ENCODE assay signal across 10 cellular contexts in the genomic region with DNA sequence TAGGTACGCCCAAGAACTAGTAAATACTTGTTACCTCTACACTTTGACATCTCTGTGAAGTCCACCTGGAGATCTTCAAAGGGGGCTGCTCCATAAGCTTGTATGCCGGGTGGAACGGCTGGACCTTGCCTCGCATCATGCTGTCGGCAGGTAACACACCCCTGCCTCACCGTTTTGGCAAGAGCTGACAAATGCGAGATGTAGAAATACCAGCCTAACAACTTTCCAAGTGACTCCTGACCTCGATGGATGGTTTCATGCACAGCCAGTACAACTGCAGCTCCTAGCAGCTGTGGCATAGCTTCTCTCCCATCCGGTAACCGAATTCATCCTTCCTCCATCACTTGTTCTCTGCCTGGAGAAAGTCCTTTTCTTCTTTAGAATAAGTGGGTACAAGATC. TPM values are rescaled to one million over a fixed set of nuclear protein-coding genes. Genes with fewer than 3 reads are reported as not detected.
DNase-seq lines count a peak whose midpoint lies in the region; ATAC-seq and TF ChIP-seq lines count a peak whose summit lies in the region.
"Not testable (repeated sequence)": the region's sequence is repeated elsewhere in the genome, so short reads cannot be mapped to it uniquely, and the experiment has no call there.
"Had no signal": no experiment of that assay in that cellular context is flagged by ENCODE, and none has a peak within 500 bp of the region (broad histone marks: within the 10 kb centered on the region; RNA-seq: fewer than 3 reads in every experiment).

No MANE protein-coding gene starts in this region.

- H3K36me3 ChIP-seq in PC-3 (ENCODE audit: low read depth, low read length); mammary epithelial cell (ENCODE audit: insufficient read depth, low read length); lung (ENCODE audit: control insufficient read depth in 2 of 2, insufficient read depth in 2 of 2, low read length in 2 of 2); trophoblast cell (ENCODE audit: control insufficient read depth in 1 of 2, insufficient read depth in 2 of 2, low read length in 2 of 2); upper lobe of right lung: not testable (repeated sequence)

- H3K4me3 Mint-ChIP-seq in Calu3 (ENCODE audit: low read depth, unreplicated experiment): not testable (repeated sequence)

- not testable (repeated sequence) for H3K36me3 Mint-ChIP-seq in Calu3 (ENCODE audit: insufficient read depth, unreplicated experiment)

- not testable (repeated sequence) for H2AK5ac ChIP-seq in trophoblast cell (ENCODE audit: low read length)

- not testable (repeated sequence) for H3K9ac ChIP-seq in PC-3 (ENCODE audit: low read length); mammary epithelial cell (ENCODE audit: insufficient read depth, low read length); trophoblast cell (ENCODE audit: low read length)

- not testable (repeated sequence) for H3F3A ChIP-seq in PC-3 (ENCODE audit: low read length, unreplicated experiment)

- CTCF ChIA-PET in Calu3 (lab: Charles Lee): interaction anchor here (0.6 kb wide), 1 partner anchor 13 kb away, joined by 6 read pairs; no protein-coding TSS in a partner anchor
- CTCF ChIA-PET in PC-3 (lab: Charles Lee); mammary epithelial cell (lab: Charles Lee; ENCODE audit: low non-redundant PET): not testable (repeated sequence)

- H2BK120ac ChIP-seq in trophoblast cell (ENCODE audit: insufficient read depth, low read length, poor library complexity): not testable (repeated sequence)

- not testable (repeated sequence) for H3K23ac ChIP-seq in trophoblast cell (ENCODE audit: low read length)

- dilution Hi-C loops in mammary epithelial cell (cut with HindIII; ENCODE audit: low sequenced_read_pairs): not testable (repeated sequence)

- H4K12ac ChIP-seq in trophoblast cell (ENCODE audit: low read depth, low read length): not testable (repeated sequence)

- not testable (repeated sequence) for H3K27me3 Mint-ChIP-seq in Calu3 (ENCODE audit: unreplicated experiment)

- TF ChIP-seq CTCF in Calu3 (IDR thresholded peaks at IDR 0.05; ENCODE audit: unreplicated experiment); PC-3 (conservative IDR thresholded peaks at IDR 0.05; ENCODE audit: low read depth, low read length); mammary epithelial cell (conservative IDR thresholded peaks at IDR 0.05 in 1 of 2, IDR thresholded peaks at IDR 0.05 in 1 of 2; ENCODE audit: extremely low read depth in 1 of 2, insufficient read depth in 1 of 2, low read depth in 1 of 2, low read length in 2 of 2); foreskin keratinocyte (conservative IDR thresholded peaks at IDR 0.05); lung (IDR thresholded peaks at IDR 0.05; ENCODE audit: control extremely low read depth, extremely low read depth); upper lobe of right lung (IDR thresholded peaks at IDR 0.05): not testable (repeated sequence)

- H2AFZ ChIP-seq in PC-3 (ENCODE audit: low read length); mammary epithelial cell (ENCODE audit: low read depth, low read length); trophoblast cell (ENCODE audit: insufficient read depth, low read length, poor library complexity): not testable (repeated sequence)

- BruUV-seq in Calu3 (replicated peaks; lab: Mats Ljungman, UMichigan); PC-3 (replicated peaks; lab: Mats Ljungman, UMichigan); mammary epithelial cell (replicated peaks; lab: Mats Ljungman, UMichigan): not testable (repeated sequence)

- peaks cover 22% of the 10 kb centered on the region for H3K4me1 Mint-ChIP-seq in Calu3 (ENCODE audit: low read depth, unreplicated experiment)

- H4K20me1 ChIP-seq in PC-3 (ENCODE audit: low read length); mammary epithelial cell (ENCODE audit: insufficient read depth, low read length): not testable (repeated sequence)

- not testable (repeated sequence) for H3K4me3 ChIP-seq in PC-3 (ENCODE audit: low read length); mammary epithelial cell (replicated peaks in 1 of 3; ENCODE audit: insufficient read depth in 1 of 3, low read depth in 2 of 3, low read length in 3 of 3); lung; trophoblast cell (ENCODE audit: low read depth, low read length); upper lobe of right lung

- not testable (repeated sequence) for H3K4me1 ChIP-seq in PC-3 (ENCODE audit: insufficient read depth, low read length); mammary epithelial cell (ENCODE audit: insufficient read depth, low read length); foreskin keratinocyte; lung (ENCODE audit: control insufficient read depth in 2 of 2, insufficient read depth in 2 of 2, low read length in 2 of 2); trophoblast cell (ENCODE audit: control insufficient read depth in 1 of 2, insufficient read depth in 2 of 2, low read length in 2 of 2); upper lobe of right lung

- H3K79me1 ChIP-seq in trophoblast cell (ENCODE audit: low read length): not testable (repeated sequence)

- 76% methylated on average over 8 of the region's 10 CpGs for WGBS in mammary epithelial cell (ENCODE audit: low coverage, missing lambda C conversion rate)
- WGBS in lung, 2 donors: 67 to 87% methylated on average over 9 of the region's 10 CpGs
- WGBS in trophoblast cell (ENCODE audit: extremely low coverage, insufficient coverage, insufficient read length): no CpG with 5 or more reads among the region's 10 CpGs

- H3K27ac Mint-ChIP-seq in Calu3 (ENCODE audit: unreplicated experiment): not testable (repeated sequence)

- H4K91ac ChIP-seq in trophoblast cell (ENCODE audit: low read depth, low read length): not testable (repeated sequence)

- not testable (repeated sequence) for H2BK5ac ChIP-seq in trophoblast cell (ENCODE audit: low read depth, low read length, poor library complexity)

- H3K4me2 ChIP-seq in PC-3 (ENCODE audit: low read length); mammary epithelial cell (ENCODE audit: insufficient read depth, low read depth, low read length); trophoblast cell (ENCODE audit: low read length): not testable (repeated sequence)

- H4K8ac ChIP-seq in trophoblast cell (ENCODE audit: low read depth, low read length): not testable (repeated sequence)

- not testable (repeated sequence) for H3K79me2 ChIP-seq in PC-3 (ENCODE audit: low read length); mammary epithelial cell (ENCODE audit: insufficient read depth, low read length); trophoblast cell (ENCODE audit: control insufficient read depth, insufficient read depth, low read length, poor library complexity)

- not testable (repeated sequence) for H3K27me3 ChIP-seq in PC-3 (ENCODE audit: low read length); mammary epithelial cell (ENCODE audit: insufficient read depth, low read length); foreskin keratinocyte; lung (ENCODE audit: control insufficient read depth, insufficient read depth); trophoblast cell (ENCODE audit: insufficient read depth, low read length); upper lobe of right lung

- not testable (repeated sequence) for H3K18ac ChIP-seq in trophoblast cell (ENCODE audit: low read length)

- H3K4ac ChIP-seq in trophoblast cell (ENCODE audit: low read depth, low read length): not testable (repeated sequence)

- H3K9me3 ChIP-seq in PC-3 (ENCODE audit: low read length); mammary epithelial cell (replicated peaks; ENCODE audit: insufficient read depth, low read length); lung (ENCODE audit: control insufficient read depth in 2 of 2, insufficient read depth in 1 of 2, low read length in 1 of 2); trophoblast cell (ENCODE audit: insufficient read depth, low read depth, low read length); upper lobe of right lung: not testable (repeated sequence)

- H2BK12ac ChIP-seq in trophoblast cell (ENCODE audit: low read length): not testable (repeated sequence)

- DNase-seq in Calu3 (peak; percentile 66), ELF-1 (ENCODE audit: low read depth, low spot score) (peak; percentile 44), PC-3 (peak; percentile 68), mammary epithelial cell (peak; percentile 12), foreskin keratinocyte (peak; percentile 2 to 39), lung (ENCODE audit: low spot score) (peak; percentile 50), trophoblast cell (peak; percentile 54 to 76), upper lobe of right lung (peak; percentile 67)

- in situ Hi-C loops in mammary epithelial cell (cut with MboI; ENCODE audit: low sequenced_read_pairs in 2 of 2): not testable (repeated sequence)

- ATAC-seq in PC-3; foreskin keratinocyte; lung (ENCODE audit: insufficient read depth, low FRiP score); upper lobe of right lung: not testable (repeated sequence)

- H3K27ac ChIP-seq in PC-3 (ENCODE audit: low read length); mammary epithelial cell (ENCODE audit: insufficient read depth, low read depth, low read length); foreskin keratinocyte; lung (ENCODE audit: low read depth in 1 of 2, low read length in 1 of 2); trophoblast cell (ENCODE audit: low read depth, low read length); upper lobe of right lung: not testable (repeated sequence)

- POLR2A ChIA-PET in PC-3 (lab: Charles Lee; ENCODE audit: unreplicated experiment): not testable (repeated sequence)

- H3K14ac ChIP-seq in trophoblast cell (ENCODE audit: low read length): not testable (repeated sequence)

- intact Hi-C loops in Calu3 (cut with micrococcal nuclease; ENCODE audit: unreplicated experiment); PC-3 (cut with micrococcal nuclease); mammary epithelial cell (cut with micrococcal nuclease); upper lobe of right lung (cut with DNase I): not testable (repeated sequence)

- H3K9me2 ChIP-seq in PC-3 (replicated peaks; ENCODE audit: low read length): not testable (repeated sequence)

- not testable (repeated sequence) for H3K9me3 Mint-ChIP-seq in Calu3 (ENCODE audit: low read depth, unreplicated experiment)

RNA-seq across cellular contexts. Expression of gene FAM90A1, which starts 58.3 kb away (rescaled TPM):
- total RNA-seq in Calu3 (2022) (0.50 and 0.61 TPM in 2 replicates), PC-3 (2014; rRNA removed) (not detected in 2 replicates), mammary epithelial cell (not detected), foreskin keratinocyte (0.28 and 0.41 TPM in 2 replicates), lung (under 1 TPM; 0.14 to 0.58 TPM), upper lobe of right lung (0.43 TPM)
- polyA plus RNA-seq in mammary epithelial cell (not detected), foreskin keratinocyte (0.28 and 0.50 TPM in 2 replicates), lung (under 1 TPM; 0.24 to 0.35 TPM)
- not detected for polyA minus RNA-seq in mammary epithelial cell
- 0.03 and 0.04 TPM in 2 replicates for polyA plus RNA-seq in trophoblast cell (2013)
- total RNA-seq: GM23248, H4 had no signal

Comparison
In these comparisons a context has a peak if more than half of its experiments do, and no peak if none do; other contexts are left out.
1. DNase-seq: peak in every context shown above with its lines; median percentile 68 in PC-3; 67 in upper lobe of right lung; 66 in Calu3; 65 in trophoblast cell; 50 in lung; 44 in ELF-1; 20 in foreskin keratinocyte; 12 in mammary epithelial cell.